ENCODE assay signal across 1 cellular context in the genomic region with DNA sequence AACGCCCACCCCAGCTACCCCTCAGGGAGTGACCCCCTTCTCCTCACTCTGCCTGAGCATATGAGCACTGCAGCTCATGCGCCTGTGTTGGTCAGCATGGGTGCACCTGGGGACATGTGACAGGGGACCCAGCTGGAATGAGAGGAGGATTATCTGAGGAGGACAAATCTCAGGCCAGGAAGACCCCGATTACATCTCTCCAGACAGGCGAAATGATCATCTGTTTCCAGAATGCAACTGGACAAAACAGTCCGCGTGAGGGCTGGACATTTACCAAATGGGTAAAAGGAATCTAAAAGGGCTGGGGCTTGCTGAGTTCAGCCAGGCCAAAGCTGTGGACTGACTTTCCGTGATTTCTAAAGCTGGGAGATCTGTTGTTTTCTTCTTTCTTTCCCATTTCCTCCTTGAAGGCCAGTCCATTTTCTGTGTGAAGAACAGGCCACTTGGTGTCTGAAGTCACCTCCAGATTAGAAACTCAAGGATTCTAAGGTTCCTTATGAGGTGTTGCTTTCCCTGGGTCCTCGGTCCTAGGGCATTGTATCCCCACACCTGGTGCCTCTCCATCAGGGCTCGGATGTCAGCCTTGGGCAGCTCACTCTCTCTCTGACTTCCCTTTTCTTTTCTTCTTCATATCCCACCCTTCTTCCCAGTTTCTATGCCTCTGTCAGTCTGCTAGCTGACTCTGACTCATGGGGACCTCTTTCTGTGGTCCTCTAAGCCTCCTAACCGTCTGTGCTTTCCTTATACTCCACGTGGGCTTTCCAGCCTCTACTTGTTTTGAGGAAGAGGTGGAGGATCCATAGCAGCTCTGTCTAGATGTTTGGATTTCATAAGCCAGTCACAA.
TF ChIP-seq lines count a peak whose summit lies in the region.

No MANE protein-coding gene starts in this region.

TF ChIP-seq in GM23338, 12 proteins besides CTCF, POLR2A, EP300 and RAD21:
- TF ChIP-seq CREB1 (CRISPR knock-in tag; IDR thresholded peaks at IDR 0.05; ENCODE audit: low read depth) = no peak
- no peak for TF ChIP-seq ETS1 (IDR thresholded peaks at IDR 0.05)
